In the genomic region with DNA sequence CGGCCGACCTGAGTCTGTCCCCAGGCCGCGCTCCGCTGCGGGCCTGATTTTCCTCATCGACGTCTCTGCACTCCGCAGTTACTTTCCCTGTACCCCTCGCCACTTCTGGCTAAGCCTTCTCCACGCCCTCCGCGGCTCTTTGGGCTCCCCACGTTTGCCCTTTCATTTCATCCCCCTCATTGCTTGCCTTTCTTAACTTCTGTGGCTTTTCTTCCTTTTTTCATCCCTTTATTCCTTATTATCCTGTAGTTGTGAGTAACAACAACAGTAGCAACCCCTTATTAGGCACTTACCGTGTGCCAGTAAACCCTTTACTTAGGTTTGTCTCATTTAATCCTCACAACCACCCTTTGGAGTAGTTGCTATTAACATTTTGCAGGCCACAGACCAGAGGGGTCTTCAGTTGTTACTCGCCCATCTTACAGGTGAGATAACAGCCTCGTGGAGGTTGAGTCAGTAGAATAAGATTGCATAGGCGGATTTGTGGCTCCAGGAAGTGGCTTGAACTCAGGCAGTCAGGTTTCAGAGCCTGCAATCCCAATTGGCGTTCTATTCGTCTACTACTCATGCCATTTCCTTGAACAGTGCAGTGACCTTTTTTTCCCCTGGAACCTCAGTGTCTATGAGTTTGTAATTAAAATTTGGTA, we compare ENCODE assay signal across 8 cellular contexts.
DNase-seq lines count a peak whose midpoint lies in the region; ATAC-seq and TF ChIP-seq lines count a peak whose summit lies in the region.

No MANE protein-coding gene starts in this region.

- H3K36me3 ChIP-seq in neutrophil, result no peaks in the 10 kb centered on the region

- peak; percentile 15 for ATAC-seq in GM19463 (IDR thresholded peaks at IDR 0.05; ENCODE audit: unreplicated experiment)

- no peaks in the 10 kb centered on the region for H3K27me3 ChIP-seq in neutrophil

- peaks cover 19 to 20% of the 10 kb centered on the region in 2 experiments for H3K4me1 ChIP-seq in neutrophil (ENCODE audit: control insufficient read depth in 1 of 2, insufficient read depth in 1 of 2, low read depth in 1 of 2, low read length in 1 of 2)

- no peak for TF ChIP-seq CTCF in neutrophil (IDR thresholded peaks at IDR 0.05)

- peak; percentile 47 for DNase-seq in DMS53 treated with DMSO at 0.1 percent for 48 hours (lab: John Stamatoyannopoulos, UW; ENCODE audit: unreplicated experiment)
- DNase-seq in HK-2 (ENCODE audit: unreplicated experiment), result peak; percentile 38
- peak; percentile 13 for DNase-seq in UCSD-AML1 (lab: John Stamatoyannopoulos, UW; ENCODE audit: unreplicated experiment)
- DNase-seq in epithelial cell of prostate (ENCODE audit: low read depth, low spot score), result no peak
- DNase-seq in OCI-M2 (lab: John Stamatoyannopoulos, UW; ENCODE audit: unreplicated experiment), result no peak
- DNase-seq in medulla oblongata (ENCODE audit: extremely low spot score), result no peak

- H3K9me3 ChIP-seq in neutrophil, result no peaks in the 10 kb centered on the region

- H3K27ac ChIP-seq in epithelial cell of prostate, result peak overlapping the region; percentile 90
- peak overlapping the region; percentile 75 for H3K27ac ChIP-seq in neutrophil

- peak overlapping the region; percentile 90 to 95 for H3K4me3 ChIP-seq in neutrophil (ENCODE audit: low read depth in 1 of 2, low read length in 1 of 2)

Comparison
In these comparisons a context has a peak if more than half of its experiments do, and no peak if none do; other contexts are left out.
1. DNase-seq: peak in DMS53 treated with DMSO at 0.1 percent for 48 hours (single experiment), HK-2 (single experiment) and UCSD-AML1 (single experiment); none in epithelial cell of prostate (single experiment), OCI-M2 (single experiment) and medulla oblongata (single experiment).